ENCODE assay signal across 8 cellular contexts in the genomic region with DNA sequence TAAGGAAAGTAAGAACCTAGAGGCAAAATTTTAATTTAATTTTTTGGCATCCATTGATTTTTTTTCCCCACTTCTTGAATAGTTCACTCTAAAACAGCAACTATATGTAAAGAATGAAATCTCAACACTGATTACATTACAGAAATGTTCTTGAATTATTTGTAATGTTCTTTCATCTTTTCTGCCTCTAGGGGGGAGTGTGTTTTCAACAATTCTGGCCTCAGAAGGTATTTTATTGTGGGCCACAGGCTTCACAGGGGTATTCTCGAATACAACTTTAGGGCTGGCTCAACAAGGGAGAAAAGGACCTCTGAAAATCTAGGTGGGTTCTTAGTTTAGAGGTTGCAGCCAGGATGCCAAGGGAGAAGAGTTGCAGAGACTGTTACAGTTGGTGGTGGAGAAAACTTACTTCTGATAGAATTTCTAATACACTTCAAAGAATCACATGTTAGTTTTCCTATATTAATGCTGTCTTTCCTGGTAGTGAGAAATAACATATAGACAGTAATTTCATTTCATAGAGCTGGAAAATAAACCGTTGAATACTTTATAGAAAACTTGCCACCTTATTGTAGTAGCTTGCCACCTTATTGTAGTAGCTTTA. TPM values are rescaled to one million over a fixed set of nuclear protein-coding genes. Genes with fewer than 3 reads are reported as not detected.
DNase-seq lines count a peak whose midpoint lies in the region; ATAC-seq and TF ChIP-seq lines count a peak whose summit lies in the region.

No MANE protein-coding gene starts in this region.

- no peak overlapping the region for H3K27ac Mint-ChIP-seq in naive thymus-derived CD8-positive, alpha-beta T cell

- peaks cover 21 to 70% (median 39%) of the 10 kb centered on the region in 5 donors for H3K27me3 Mint-ChIP-seq in naive thymus-derived CD8-positive, alpha-beta T cell

- no peak overlapping the region for H3K27ac ChIP-seq in C4-2B
- no peak overlapping the region for H3K27ac ChIP-seq in right lobe of liver

- H3K27me3 ChIP-seq in adipocyte (replicated peaks; ENCODE audit: control insufficient read depth, insufficient read depth, low read length), result no peaks in the 10 kb centered on the region
- H3K27me3 ChIP-seq in right lobe of liver, result no peaks in the 10 kb centered on the region

- no peak for TF ChIP-seq EP300 in Ishikawa (IDR thresholded peaks at IDR 0.05; ENCODE audit: borderline replicate concordance)

- peak overlapping the region in 1 of 10 donors; percentile 41 for H3K4me3 Mint-ChIP-seq in naive thymus-derived CD8-positive, alpha-beta T cell

- H3K4me1 ChIP-seq in adipocyte (ENCODE audit: control insufficient read depth, insufficient read depth, low read length) (peaks cover 6% of the 10 kb centered on the region), right lobe of liver (peaks cover 0 to 12% (median 0%) of the 10 kb centered on the region in 4 donors), mucosa of descending colon (ENCODE audit: low read depth) (peaks cover 10% of the 10 kb centered on the region)

- no peak overlapping the region for H3K4me3 ChIP-seq in adipocyte (ENCODE audit: low read length)
- H3K4me3 ChIP-seq in right lobe of liver, result no peak overlapping the region
- no peak overlapping the region for H3K4me3 ChIP-seq in mucosa of descending colon

- peaks cover 0 to 4% (median 0%) of the 10 kb centered on the region in 3 donors for H3K36me3 Mint-ChIP-seq in naive thymus-derived CD8-positive, alpha-beta T cell

- POLR2A ChIA-PET in naive thymus-derived CD8-positive, alpha-beta T cell (lab: Charles Lee), result no interaction called here

- DNase-seq in adipocyte (ENCODE audit: low read depth), result peak; percentile 81
- DNase-seq in right lobe of liver, result no peak
- DNase-seq in NK-92 (lab: John Stamatoyannopoulos, UW; ENCODE audit: unreplicated experiment), result no peak
- no peak for DNase-seq in naive thymus-derived CD8-positive, alpha-beta T cell
- no peak for DNase-seq in mucosa of descending colon

- ATAC-seq in right lobe of liver (no peak), HG02798 (IDR thresholded peaks at IDR 0.05; ENCODE audit: poor library complexity, unreplicated experiment) (no peak), mucosa of descending colon (no peak)
- no peak for ATAC-seq in naive thymus-derived CD8-positive, alpha-beta T cell

- peak; percentile 79 for TF ChIP-seq RAD21 in Ishikawa (IDR thresholded peaks at IDR 0.05; ENCODE audit: low read depth)

- intact Hi-C loops in right lobe of liver (cut with DNase I), result no loop called here
- intact Hi-C loops in mucosa of descending colon (cut with DNase I, micrococcal nuclease), result no loop called here

- H3K9me3 ChIP-seq in adipocyte (ENCODE audit: control insufficient read depth, low read length) (no peaks in the 10 kb centered on the region), right lobe of liver (no peaks in the 10 kb centered on the region), mucosa of descending colon (no peaks in the 10 kb centered on the region)

- no peak for TF ChIP-seq POLR2A in right lobe of liver (IDR thresholded peaks at IDR 0.05)

- whole genome bisulfite sequencing in right lobe of liver (ENCODE audit: insufficient coverage, low coverage, low lambda C conversion rate, missing lambda C conversion rate), result 24% methylated on average over 2 of the region's 2 CpGs

- TF ChIP-seq CTCF in C4-2B (conservative IDR thresholded peaks at IDR 0.05) (peak; percentile 79), right lobe of liver (IDR thresholded peaks at IDR 0.05) (peak; percentile 49 to 55 (median 52)), mucosa of descending colon (IDR thresholded peaks at IDR 0.05) (no peak)

- H3K36me3 ChIP-seq in adipocyte (ENCODE audit: control insufficient read depth, insufficient read depth, low read length, severe bottlenecking), result no peaks in the 10 kb centered on the region
- H3K36me3 ChIP-seq in right lobe of liver, result no peaks in the 10 kb centered on the region
- no peaks in the 10 kb centered on the region for H3K36me3 ChIP-seq in mucosa of descending colon (ENCODE audit: low read depth)

- H3K9me3 Mint-ChIP-seq in naive thymus-derived CD8-positive, alpha-beta T cell, result peaks cover 0 to 15% (median 0%) of the 10 kb centered on the region in 9 donors

- peak overlapping the region; percentile 52 for H3K9ac ChIP-seq in adipocyte (ENCODE audit: low read length)

- H3K4me1 Mint-ChIP-seq in naive thymus-derived CD8-positive, alpha-beta T cell, result peaks cover 3 to 34% (median 28%) of the 10 kb centered on the region in 4 donors

TF ChIP-seq in Ishikawa, 13 proteins besides CTCF, POLR2A, EP300 and RAD21:
- TF ChIP-seq CREB1 (IDR thresholded peaks at IDR 0.05; ENCODE audit: low read depth), result no peak
- TF ChIP-seq, protein P1, sequence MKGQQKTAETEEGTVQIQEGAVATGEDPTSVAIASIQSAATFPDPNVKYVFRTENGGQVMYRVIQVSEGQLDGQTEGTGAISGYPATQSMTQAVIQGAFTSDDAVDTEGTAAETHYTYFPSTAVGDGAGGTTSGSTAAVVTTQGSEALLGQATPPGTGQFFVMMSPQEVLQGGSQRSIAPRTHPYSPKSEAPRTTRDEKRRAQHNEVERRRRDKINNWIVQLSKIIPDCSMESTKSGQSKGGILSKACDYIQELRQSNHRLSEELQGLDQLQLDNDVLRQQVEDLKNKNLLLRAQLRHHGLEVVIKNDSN (IDR thresholded peaks at IDR 0.05), result no peak
- TF ChIP-seq, protein P2, sequence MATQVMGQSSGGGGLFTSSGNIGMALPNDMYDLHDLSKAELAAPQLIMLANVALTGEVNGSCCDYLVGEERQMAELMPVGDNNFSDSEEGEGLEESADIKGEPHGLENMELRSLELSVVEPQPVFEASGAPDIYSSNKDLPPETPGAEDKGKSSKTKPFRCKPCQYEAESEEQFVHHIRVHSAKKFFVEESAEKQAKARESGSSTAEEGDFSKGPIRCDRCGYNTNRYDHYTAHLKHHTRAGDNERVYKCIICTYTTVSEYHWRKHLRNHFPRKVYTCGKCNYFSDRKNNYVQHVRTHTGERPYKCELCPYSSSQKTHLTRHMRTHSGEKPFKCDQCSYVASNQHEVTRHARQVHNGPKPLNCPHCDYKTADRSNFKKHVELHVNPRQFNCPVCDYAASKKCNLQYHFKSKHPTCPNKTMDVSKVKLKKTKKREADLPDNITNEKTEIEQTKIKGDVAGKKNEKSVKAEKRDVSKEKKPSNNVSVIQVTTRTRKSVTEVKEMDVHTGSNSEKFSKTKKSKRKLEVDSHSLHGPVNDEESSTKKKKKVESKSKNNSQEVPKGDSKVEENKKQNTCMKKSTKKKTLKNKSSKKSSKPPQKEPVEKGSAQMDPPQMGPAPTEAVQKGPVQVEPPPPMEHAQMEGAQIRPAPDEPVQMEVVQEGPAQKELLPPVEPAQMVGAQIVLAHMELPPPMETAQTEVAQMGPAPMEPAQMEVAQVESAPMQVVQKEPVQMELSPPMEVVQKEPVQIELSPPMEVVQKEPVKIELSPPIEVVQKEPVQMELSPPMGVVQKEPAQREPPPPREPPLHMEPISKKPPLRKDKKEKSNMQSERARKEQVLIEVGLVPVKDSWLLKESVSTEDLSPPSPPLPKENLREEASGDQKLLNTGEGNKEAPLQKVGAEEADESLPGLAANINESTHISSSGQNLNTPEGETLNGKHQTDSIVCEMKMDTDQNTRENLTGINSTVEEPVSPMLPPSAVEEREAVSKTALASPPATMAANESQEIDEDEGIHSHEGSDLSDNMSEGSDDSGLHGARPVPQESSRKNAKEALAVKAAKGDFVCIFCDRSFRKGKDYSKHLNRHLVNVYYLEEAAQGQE (IDR thresholded peaks at IDR 0.05; ENCODE audit: low read depth), result no peak
- TF ChIP-seq, protein P3, sequence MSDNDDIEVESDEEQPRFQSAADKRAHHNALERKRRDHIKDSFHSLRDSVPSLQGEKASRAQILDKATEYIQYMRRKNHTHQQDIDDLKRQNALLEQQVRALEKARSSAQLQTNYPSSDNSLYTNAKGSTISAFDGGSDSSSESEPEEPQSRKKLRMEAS (IDR thresholded peaks at IDR 0.05), result no peak
- TF ChIP-seq EGR1 (IDR thresholded peaks at IDR 0.05), result no peak
- no peak for TF ChIP-seq CEBPB (IDR thresholded peaks at IDR 0.05)
- no peak for TF ChIP-seq FOXM1 (IDR thresholded peaks at IDR 0.05; ENCODE audit: borderline replicate concordance, low read depth)

RNA-seq across cellular contexts. Expression of a gene that starts 3.6 kb away (rescaled TPM):
- total RNA-seq in right lobe of liver (1 to 10 TPM in 5 of 6 experiments, under 1 TPM in 1; 0.98 to 3.2 (median 2.4) TPM), mucosa of descending colon (10 to 100 TPM in 1 of 3 donors, 1 to 10 TPM in 2; 1.4 to 24.0 (median 2.8) TPM)
- under 1 TPM in 1 of 2 experiments, not detected in 1; 0.08 TPM for total RNA-seq in naive thymus-derived CD8-positive, alpha-beta T cell
- polyA plus RNA-seq in naive thymus-derived CD8-positive, alpha-beta T cell, result under 1 TPM in 1 of 3 donors, not detected in 2; 0.18 TPM
